Comparison of ENCODE assay signal across 18 cellular contexts in genomic region chr9:91411096-91411771, GRCh38. TPM values are rescaled to one million over a fixed set of nuclear protein-coding genes. Genes with fewer than 3 reads are reported as not detected.
DNase-seq lines count a peak whose midpoint lies in the region; ATAC-seq and TF ChIP-seq lines count a peak whose summit lies in the region.
"Had no signal": no experiment of that assay in that cellular context is flagged by ENCODE, and none has a peak within 500 bp of the region (broad histone marks: within the 10 kb centered on the region; RNA-seq: fewer than 3 reads in every experiment).

No MANE protein-coding gene starts in this region.

- no peaks in the 10 kb centered on the region for H3K9me3 ChIP-seq in esophagus muscularis mucosa
- H3K9me3 ChIP-seq: ascending aorta had no signal

- H3K27ac Mint-ChIP-seq in T-helper 1 cell treated with Interleukin-12 subunit alpha and Interleukin-12 subunit beta and Interleukin-4 antibody, amounts not matched to agents 30 μg/mL and 1 μg/mL, for 36 hours: peak overlapping the region; percentile 12
- H3K27ac Mint-ChIP-seq in osteocyte (ENCODE audit: unreplicated experiment): peak overlapping the region; percentile 16

- peaks cover 16 to 40% (median 28%) of the 10 kb centered on the region in 4 donors for H3K36me3 ChIP-seq in esophagus muscularis mucosa

- intact Hi-C loops in esophagus muscularis mucosa (cut with DNase I): loop anchor here (5.0 kb wide), 1 partner anchor 44 kb away; no protein-coding TSS in a partner anchor

- H3K36me3 Mint-ChIP-seq in T-helper 1 cell treated with Interleukin-12 subunit alpha and Interleukin-12 subunit beta and Interleukin-4 antibody, amounts not matched to agents 30 μg/mL and 1 μg/mL, for 36 hours (ENCODE audit: low read depth): peaks cover 54% of the 10 kb centered on the region
- peaks cover 36% of the 10 kb centered on the region for H3K36me3 Mint-ChIP-seq in osteocyte (ENCODE audit: unreplicated experiment)

- H3K4me3 Mint-ChIP-seq in T-helper 1 cell treated with Interleukin-12 subunit alpha and Interleukin-12 subunit beta and Interleukin-4 antibody, amounts not matched to agents 30 μg/mL and 1 μg/mL, for 36 hours: peak overlapping the region; percentile 5
- no peak overlapping the region for H3K4me3 Mint-ChIP-seq in osteocyte (ENCODE audit: unreplicated experiment)

- no peak for TF ChIP-seq EP300 in esophagus muscularis mucosa (IDR thresholded peaks at IDR 0.05)

- DNase-seq in T-helper 1 cell: no peak
- peak; percentile 72 for DNase-seq in RWPE1 (ENCODE audit: low spot score)
- DNase-seq in esophagus muscularis mucosa (ENCODE audit: extremely low spot score): peak; percentile 5
- no peak for DNase-seq in osteocyte (ENCODE audit: extremely low spot score, unreplicated experiment)
- no peak for DNase-seq in COLO829 (ENCODE audit: low spot score)
- no peak for DNase-seq in HuH-7.5 (ENCODE audit: low spot score)
- DNase-seq: activated CD8-positive, alpha-beta memory T cell treated with anti-CD3 and anti-CD28 coated beads, Interleukin-2, amount 50 U/mL, for 4 hours; DMS153; erythroblast; NCI-H1048; NCI-H526; occipital lobe; stimulated activated CD4-positive, alpha-beta T cell treated with anti-CD3 and anti-CD28 coated beads, Interleukin-2, amount 100 ng/mL, for 24 hours; stimulated activated naive CD4-positive, alpha-beta T cell treated with Interleukin-2 at 50 U/mL for 16 hours had no signal

- no peak for ATAC-seq in HG03095 (IDR thresholded peaks at IDR 0.05; ENCODE audit: unreplicated experiment)

- no peaks in the 10 kb centered on the region for H3K27me3 ChIP-seq in esophagus muscularis mucosa
- H3K27me3 ChIP-seq: ascending aorta had no signal

- H3K4me3 ChIP-seq in esophagus muscularis mucosa: no peak overlapping the region
- H3K4me3 ChIP-seq: ascending aorta had no signal

- POLR2A ChIA-PET in RWPE1 (lab: Yijun Ruan, JAX; ENCODE audit: low non-redundant PET): no interaction called here

- peaks cover 4 to 22% (median 16%) of the 10 kb centered on the region in 4 donors for H3K4me1 ChIP-seq in esophagus muscularis mucosa

- TF ChIP-seq POLR2A in esophagus muscularis mucosa (IDR thresholded peaks at IDR 0.05; ENCODE audit: low read depth): no peak

- 57% methylated on average over 5 of the region's 5 CpGs for WGBS in esophagus muscularis mucosa

- CTCF ChIA-PET in RWPE1 (lab: Yijun Ruan, JAX): interaction anchor here (0.6 to 1.3 kb wide), 3 partner anchors 63 to 496 kb away, joined by 3 to 5 read pairs (median 3); no protein-coding TSS in a partner anchor

- H3K9me3 Mint-ChIP-seq in T-helper 1 cell treated with Interleukin-12 subunit alpha and Interleukin-12 subunit beta and Interleukin-4 antibody, amounts not matched to agents 30 μg/mL and 1 μg/mL, for 36 hours: no peaks in the 10 kb centered on the region
- H3K9me3 Mint-ChIP-seq in osteocyte (ENCODE audit: unreplicated experiment): no peaks in the 10 kb centered on the region

- H3K27me3 Mint-ChIP-seq in T-helper 1 cell treated with Interleukin-12 subunit alpha and Interleukin-12 subunit beta and Interleukin-4 antibody, amounts not matched to agents 30 μg/mL and 1 μg/mL, for 36 hours (ENCODE audit: low read depth): no peaks in the 10 kb centered on the region
- no peaks in the 10 kb centered on the region for H3K27me3 Mint-ChIP-seq in osteocyte (ENCODE audit: unreplicated experiment)

- peaks cover 50% of the 10 kb centered on the region for H3K4me1 Mint-ChIP-seq in T-helper 1 cell treated with Interleukin-12 subunit alpha and Interleukin-12 subunit beta and Interleukin-4 antibody, amounts not matched to agents 30 μg/mL and 1 μg/mL, for 36 hours (ENCODE audit: low read depth)
- H3K4me1 Mint-ChIP-seq in osteocyte (ENCODE audit: unreplicated experiment): peaks cover 29% of the 10 kb centered on the region

- TF ChIP-seq CTCF in RWPE1 (conservative IDR thresholded peaks at IDR 0.05; ENCODE audit: low read depth): no peak; the same call in 1 of the 2 replicates
- no peak for TF ChIP-seq CTCF in esophagus muscularis mucosa (IDR thresholded peaks at IDR 0.05)
- TF ChIP-seq CTCF in osteocyte (IDR thresholded peaks at IDR 0.05): no peak

- H3K27ac ChIP-seq in RWPE1 (peak overlapping the region; percentile 71), esophagus muscularis mucosa (replicated peaks in 1 of 4) (no peak overlapping the region)
- H3K27ac ChIP-seq: 22Rv1, ascending aorta had no signal

RNA-seq across cellular contexts. Expression of gene NFIL3, which starts 12.4 kb away (rescaled TPM):
- total RNA-seq in esophagus muscularis mucosa (100 to 1,000 TPM in 1 of 4 donors, 10 to 100 TPM in 3; 16.6 to 116 (median 27.9) TPM), osteocyte (23.9 and 24.0 TPM in 2 replicates)

RNA-seq across cellular contexts. Expression of gene AUH, which starts 49.5 kb away (rescaled TPM):
- 10 to 100 TPM; 17.7 to 29.9 (median 22.3) TPM for total RNA-seq in esophagus muscularis mucosa
- 14.6 and 14.8 TPM in 2 replicates for total RNA-seq in osteocyte

Comparison
In these comparisons a context has a peak if more than half of its experiments do, and no peak if none do; other contexts are left out.
1. DNase-seq: peak in RWPE1 (single experiment) and esophagus muscularis mucosa (single experiment); none in T-helper 1 cell (0 of 5), osteocyte (single experiment), COLO829 (single experiment) and HuH-7.5 (single experiment).